8 cellular contexts compared by ENCODE assay signal in the genomic region with DNA sequence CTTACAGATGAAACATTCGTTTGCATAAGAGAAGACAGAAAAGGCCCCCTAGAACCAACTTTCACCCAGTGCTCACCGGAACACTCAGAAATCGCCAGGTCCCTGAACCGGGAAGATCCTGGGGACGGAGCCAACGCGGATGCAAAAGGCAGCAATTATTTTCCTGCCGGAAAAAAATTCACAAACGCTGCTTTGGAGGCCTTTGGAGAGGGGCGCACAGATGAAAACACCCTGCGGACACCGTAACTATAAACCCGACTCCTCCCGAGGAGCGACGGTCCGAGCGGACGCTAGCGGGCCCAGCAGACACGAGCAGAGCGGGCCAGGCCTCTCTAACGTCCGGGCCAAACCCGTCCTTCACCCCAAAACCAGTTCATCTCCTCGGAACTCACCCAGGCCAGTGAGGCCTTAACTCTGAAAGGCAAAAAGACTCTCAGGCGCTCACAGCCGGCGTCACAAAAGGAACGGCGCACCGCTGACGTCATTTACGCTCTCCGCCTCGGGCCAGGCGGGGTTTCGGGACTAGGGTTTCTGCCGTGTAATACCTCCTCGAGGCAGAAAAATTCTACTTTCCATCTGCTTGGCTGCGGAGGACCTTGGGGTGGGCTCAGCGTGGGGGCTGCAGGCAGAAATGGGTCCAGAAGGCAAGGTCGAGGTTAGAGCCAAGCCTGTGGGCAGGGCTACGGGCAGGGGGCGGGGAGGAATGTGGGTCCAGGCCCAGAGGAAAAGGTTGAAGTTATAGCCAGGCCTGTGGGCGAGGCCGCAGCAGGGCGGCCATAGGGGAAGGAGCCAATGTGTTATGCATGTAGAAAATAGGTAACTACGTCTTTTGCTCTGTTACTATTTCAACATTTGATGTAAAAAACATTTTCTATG. TPM values are rescaled to one million over a fixed set of nuclear protein-coding genes. Genes with fewer than 3 reads are reported as not detected.
DNase-seq lines count a peak whose midpoint lies in the region; ATAC-seq and TF ChIP-seq lines count a peak whose summit lies in the region.

A gene (minus strand): TSS at position 463 of the 876 bp plus-strand sequence. CDS start 2,413 bp downstream, outside the sequence.

- H3K27me3 ChIP-seq in Caco-2 (replicated peaks; ENCODE audit: control insufficient read depth, insufficient read depth, low read length) (no peaks in the 10 kb centered on the region), adrenal gland (no peaks in the 10 kb centered on the region), heart left ventricle (no peaks in the 10 kb centered on the region), trophoblast cell (ENCODE audit: insufficient read depth, low read length) (no peaks in the 10 kb centered on the region), tibial artery (no peaks in the 10 kb centered on the region)

- H3K79me2 ChIP-seq in trophoblast cell (ENCODE audit: control insufficient read depth, insufficient read depth, low read length, poor library complexity) = peaks cover 5% of the 10 kb centered on the region

- 1 to 5% (median 2%) methylated on average over 26 to 49 of the region's 49 CpGs for WGBS in adrenal gland, 4 donors
- WGBS in heart left ventricle, 4 donors = 0 to 1% (median 1%) methylated on average over 49 of the region's 49 CpGs
- no CpG with 5 or more reads among the region's 49 CpGs for WGBS in trophoblast cell (ENCODE audit: extremely low coverage, insufficient coverage, insufficient read length)

- H4K8ac ChIP-seq in trophoblast cell (ENCODE audit: low read depth, low read length) = peak within 1 kb of the TSS; percentile 87

- H3K4me3 ChIP-seq in Caco-2 (ENCODE audit: low read depth, low read length) (peak within 1 kb of the TSS; percentile 57), adrenal gland (peak within 1 kb of the TSS; percentile 7 to 83 (median 41)), heart left ventricle (peak within 1 kb of the TSS; percentile 45 to 99 (median 76)), trophoblast cell (ENCODE audit: low read depth, low read length) (peak within 1 kb of the TSS; percentile 91), tibial artery (peak within 1 kb of the TSS; percentile 64 to 67)

- H2AK5ac ChIP-seq in trophoblast cell (ENCODE audit: low read length) = no peak within 1 kb of the TSS

- H3K27ac ChIP-seq in adrenal gland = peak within 1 kb of the TSS; percentile 78 to 96 (median 94)
- peak within 1 kb of the TSS; percentile 87 to 97 (median 96) for H3K27ac ChIP-seq in heart left ventricle
- H3K27ac ChIP-seq in trophoblast cell (ENCODE audit: low read depth, low read length) = peak within 1 kb of the TSS; percentile 72
- H3K27ac ChIP-seq in tibial artery = peak within 1 kb of the TSS; percentile 83 to 88

- peak within 1 kb of the TSS; percentile 97 for H3K27ac Mint-ChIP-seq in Caco-2 (ENCODE audit: unreplicated experiment)

- TF ChIP-seq POLR2A in adrenal gland (IDR thresholded peaks at IDR 0.05) (peak; percentile 40 to 59), heart left ventricle (IDR thresholded peaks at IDR 0.05) (peak in 1 of 2 donors; percentile 39)

- DNase-seq in Caco-2 = peak; percentile 76 to 77
- DNase-seq in NCI-H1105 (lab: John Stamatoyannopoulos, UW) = peak; percentile 86
- peak; percentile 86 to 95 (median 89) for DNase-seq in adrenal gland
- DNase-seq in heart left ventricle = peak; percentile 89 to 93 (median 91)
- DNase-seq in trophoblast cell = peak; percentile 80 to 90
- peak; percentile 73 to 90 for DNase-seq in tibial artery

- H3K4me1 ChIP-seq in Caco-2 = no peaks in the 10 kb centered on the region
- peaks cover 4 to 18% of the 10 kb centered on the region in 2 donors for H3K4me1 ChIP-seq in adrenal gland (replicated peaks in 1 of 2)
- H3K4me1 ChIP-seq in heart left ventricle = peaks cover 0 to 18% (median 12%) of the 10 kb centered on the region in 12 donors
- no peaks in the 10 kb centered on the region for H3K4me1 ChIP-seq in trophoblast cell (ENCODE audit: control insufficient read depth in 1 of 2, insufficient read depth in 2 of 2, low read length in 2 of 2)
- H3K4me1 ChIP-seq in tibial artery = peaks cover 0 to 23% (median 3%) of the 10 kb centered on the region in 4 donors

- H2BK12ac ChIP-seq in trophoblast cell (ENCODE audit: low read length) = no peak within 1 kb of the TSS

- no peaks in the 10 kb centered on the region for H3K36me3 ChIP-seq in Caco-2 (ENCODE audit: control insufficient read depth, insufficient read depth, low read length)
- H3K36me3 ChIP-seq in adrenal gland (replicated peaks in 1 of 2) = peaks cover 0 to 28% of the 10 kb centered on the region in 2 donors
- peaks cover 0 to 35% (median 29%) of the 10 kb centered on the region in 9 donors for H3K36me3 ChIP-seq in heart left ventricle
- H3K36me3 ChIP-seq in trophoblast cell (ENCODE audit: control insufficient read depth in 1 of 2, insufficient read depth in 2 of 2, low read length in 2 of 2) = peaks cover 20 to 31% of the 10 kb centered on the region in 2 experiments
- peaks cover 34 to 38% (median 36%) of the 10 kb centered on the region in 3 donors for H3K36me3 ChIP-seq in tibial artery

- peak; percentile 61 for ATAC-seq in GM21723 (IDR thresholded peaks at IDR 0.05; ENCODE audit: unreplicated experiment)
- peak; percentile 94 to 99 (median 98) for ATAC-seq in heart left ventricle

- H3K4ac ChIP-seq in trophoblast cell (ENCODE audit: low read depth, low read length) = peak within 1 kb of the TSS; percentile 68

- CTCF ChIA-PET in Caco-2 (lab: Charles Lee) = no interaction called here

- H3K23ac ChIP-seq in trophoblast cell (ENCODE audit: low read length) = no peak within 1 kb of the TSS

- no peak for TF ChIP-seq CTCF in Caco-2 (IDR thresholded peaks at IDR 0.05; ENCODE audit: insufficient read depth in 1 of 2, low read depth in 1 of 2, low read length in 1 of 2, severe bottlenecking in 1 of 2, unreplicated experiment in 1 of 2)
- no peak for TF ChIP-seq CTCF in adrenal gland (IDR thresholded peaks at IDR 0.05)
- peak in 1 of 12 donors; percentile 8 for TF ChIP-seq CTCF in heart left ventricle (IDR thresholded peaks at IDR 0.05)
- no peak for TF ChIP-seq CTCF in tibial artery (IDR thresholded peaks at IDR 0.05)

- intact Hi-C loops in Caco-2 (cut with micrococcal nuclease; ENCODE audit: unreplicated experiment) (loop anchor here (10.0 kb wide), 1 partner anchor 104 kb away; a partner anchor contains a TSS), adrenal gland (cut with DNase I) (no loop called here), heart left ventricle (cut with DNase I) (loop anchor here in 4 of 10 donors (1.0 to 10.0 kb wide), 9 partner anchors 44 to 249 kb away; a partner anchor contains a TSS), tibial artery (cut with DNase I; ENCODE audit: low total_unique reads) (no loop called here)
- intact Hi-C loops in T-helper 1 cell treated with Interleukin-12 subunit alpha and Interleukin-12 subunit beta and Interleukin-4 antibody, amounts not matched to agents 30 ng/mL and 1 ng/mL, for 36 hours (cut with micrococcal nuclease) = loop anchor here (1.0 to 5.0 kb wide), 9 partner anchors 30 to 398 kb away; a partner anchor contains a TSS

- peak within 1 kb of the TSS; percentile 55 for H3K18ac ChIP-seq in trophoblast cell (ENCODE audit: low read length)

- POLR2A ChIA-PET in Caco-2 (lab: Charles Lee) = no interaction called here

- peak within 1 kb of the TSS; percentile 91 for H3K14ac ChIP-seq in trophoblast cell (ENCODE audit: low read length)

- peak within 1 kb of the TSS; percentile 94 for H3K9ac ChIP-seq in trophoblast cell (ENCODE audit: low read length)

- peak within 1 kb of the TSS; percentile 66 for H2BK120ac ChIP-seq in trophoblast cell (ENCODE audit: insufficient read depth, low read length, poor library complexity)

- H3K36me3 Mint-ChIP-seq in Caco-2 (ENCODE audit: insufficient read depth, unreplicated experiment) = peaks cover 20% of the 10 kb centered on the region

- peaks cover 15% of the 10 kb centered on the region for H3K9me3 Mint-ChIP-seq in Caco-2 (ENCODE audit: unreplicated experiment)

- peak within 1 kb of the TSS; percentile 52 for H2BK5ac ChIP-seq in trophoblast cell (ENCODE audit: low read depth, low read length, poor library complexity)

- H3K4me1 Mint-ChIP-seq in Caco-2 (ENCODE audit: low read depth, unreplicated experiment) = no peaks in the 10 kb centered on the region

- H3K4me3 Mint-ChIP-seq in Caco-2 (ENCODE audit: unreplicated experiment) = peak within 1 kb of the TSS; percentile 84

- TSS peak; percentile 92 for BruUV-seq in Caco-2 (replicated peaks; lab: Mats Ljungman, UMichigan)

- peak within 1 kb of the TSS; percentile 74 for H2AFZ ChIP-seq in trophoblast cell (ENCODE audit: insufficient read depth, low read length, poor library complexity)

- H4K12ac ChIP-seq in trophoblast cell (ENCODE audit: low read depth, low read length) = peak within 1 kb of the TSS; percentile 69

- H3K9me3 ChIP-seq in Caco-2 = peaks cover 11% of the 10 kb centered on the region; the same call in 1 of the 2 replicates
- H3K9me3 ChIP-seq in adrenal gland (replicated peaks in 1 of 3) = peaks cover 0 to 7% (median 0%) of the 10 kb centered on the region in 3 donors
- H3K9me3 ChIP-seq in heart left ventricle = peaks cover 0 to 38% (median 3%) of the 10 kb centered on the region in 12 donors
- peaks cover 15% of the 10 kb centered on the region for H3K9me3 ChIP-seq in trophoblast cell (ENCODE audit: insufficient read depth, low read depth, low read length)
- H3K9me3 ChIP-seq in tibial artery = peaks cover 0 to 24% (median 21%) of the 10 kb centered on the region in 3 donors

- peak within 1 kb of the TSS; percentile 76 for H4K91ac ChIP-seq in trophoblast cell (ENCODE audit: low read depth, low read length)

- H3K79me1 ChIP-seq in trophoblast cell (ENCODE audit: low read length) = peaks cover 5% of the 10 kb centered on the region

- H3K4me2 ChIP-seq in trophoblast cell (ENCODE audit: low read length) = peak within 1 kb of the TSS; percentile 56

- H3K27me3 Mint-ChIP-seq in Caco-2 (ENCODE audit: insufficient read depth, unreplicated experiment) = no peaks in the 10 kb centered on the region

RNA-seq across cellular contexts. Expression of the gene that starts here (rescaled TPM):
- 4.6 and 6.6 TPM in 2 replicates for total RNA-seq in Caco-2 (2022)
- total RNA-seq in T-helper 1 cell treated with Interleukin-12 subunit alpha and Interleukin-12 subunit beta and Interleukin-4 antibody, amounts not matched to agents 30 ng/mL and 1 ng/mL, for 36 hours = 11.3 and 12.8 TPM in 2 replicates
- total RNA-seq in adrenal gland = 10 to 100 TPM; 10.6 to 24.8 (median 15.5) TPM
- polyA plus RNA-seq in adrenal gland = 1 to 10 TPM; 2.3 to 7.2 (median 3.1) TPM
- 10 to 100 TPM; 10.1 to 21.9 (median 14.3) TPM for total RNA-seq in heart left ventricle
- polyA plus RNA-seq in heart left ventricle = 1 to 10 TPM; 3.0 to 6.5 TPM
- polyA plus RNA-seq in trophoblast cell (2013) = 8.0 and 8.2 TPM in 2 replicates

Comparison
In these comparisons a context has a peak if more than half of its experiments do, and no peak if none do; other contexts are left out.
1. Peak in every context shown above with its lines: DNase-seq, ATAC-seq, H3K4me3 ChIP-seq and H3K27ac ChIP-seq.
2. H3K4me3 ChIP-seq: peak in every context shown above with its lines; median percentile 91 in trophoblast cell; 76 in heart left ventricle; 66 in tibial artery; 57 in Caco-2; 41 in adrenal gland.
3. intact Hi-C loops: an anchor here in Caco-2 (10.0 kb wide) and T-helper 1 cell treated with Interleukin-12 subunit alpha and Interleukin-12 subunit beta and Interleukin-4 antibody, amounts not matched to agents 30 ng/mL and 1 ng/mL, for 36 hours (1.0 to 5.0 kb wide); none called in adrenal gland and tibial artery.